Comparison of ENCODE assay signal across 8 cellular contexts in genomic region chr7:105003875-105004510, GRCh38. TPM values are rescaled to one million over a fixed set of nuclear protein-coding genes. Genes with fewer than 3 reads are reported as not detected.
DNase-seq lines count a peak whose midpoint lies in the region; ATAC-seq and TF ChIP-seq lines count a peak whose summit lies in the region.

No MANE protein-coding gene starts in this region.

- H3K4me3 Mint-ChIP-seq in activated B cell treated with CpG ODN at 0.5 μM for 24 hours = peak overlapping the region; percentile 41

- no peaks in the 10 kb centered on the region; the same call in 1 of the 2 replicates for H3K79me2 ChIP-seq in DOHH2 (ENCODE audit: control insufficient read depth, low read length)

- ATAC-seq in activated B cell treated with CpG ODN at 0.5 μM for 24 hours (ENCODE audit: low read depth) (no peak), GM19328 (IDR thresholded peaks at IDR 0.05; ENCODE audit: unreplicated experiment) (no peak)

- peaks cover 58% of the 10 kb centered on the region for H4K20me1 ChIP-seq in DOHH2 (ENCODE audit: control insufficient read depth, insufficient read depth, low read depth, low read length)

- H3K27ac ChIP-seq in DOHH2 (ENCODE audit: low read depth, low read length) = no peak overlapping the region; the same call in 1 of the 2 replicates
- H3K27ac ChIP-seq in sigmoid colon = peak overlapping the region; percentile 66 to 77 (median 73)

- H3K9me3 Mint-ChIP-seq in activated B cell treated with CpG ODN at 0.5 μM for 24 hours = no peaks in the 10 kb centered on the region

- TF ChIP-seq EP300 in sigmoid colon (IDR thresholded peaks at IDR 0.05) = no peak

- H3K27me3 ChIP-seq in DOHH2 (ENCODE audit: control insufficient read depth, low read length) = no peaks in the 10 kb centered on the region
- no peaks in the 10 kb centered on the region for H3K27me3 ChIP-seq in sigmoid colon

- TF ChIP-seq CTCF in DOHH2 (IDR thresholded peaks at IDR 0.05; ENCODE audit: low read depth, low read length, poor library complexity, severe bottlenecking) (no peak), activated B cell treated with CpG ODN at 0.5 μM for 24 hours (IDR thresholded peaks at IDR 0.05) (no peak), fibroblast of the aortic adventitia (IDR thresholded peaks at IDR 0.05; ENCODE audit: insufficient read depth, low read length) (no peak), sigmoid colon (IDR thresholded peaks at IDR 0.05) (no peak)

- H3K27ac Mint-ChIP-seq in activated B cell treated with CpG ODN at 0.5 μM for 24 hours = peak overlapping the region; percentile 1

- H3K9me3 ChIP-seq in DOHH2 (ENCODE audit: control insufficient read depth, insufficient read depth, low read length) (no peaks in the 10 kb centered on the region), sigmoid colon (no peaks in the 10 kb centered on the region)

- peaks cover 65% of the 10 kb centered on the region for H3K36me3 Mint-ChIP-seq in activated B cell treated with CpG ODN at 0.5 μM for 24 hours (ENCODE audit: low read depth)

- H3K27me3 Mint-ChIP-seq in activated B cell treated with CpG ODN at 0.5 μM for 24 hours = no peaks in the 10 kb centered on the region

- POLR2A ChIA-PET in activated B cell treated with CpG ODN at 0.5 μM for 24 hours (lab: Charles Lee) = interaction anchor here (1.6 to 1.9 kb wide), 2 partner anchors 8 to 20 kb away, joined by 4 to 24 read pairs; no protein-coding TSS in a partner anchor

- 20 to 65% methylated on average over 1 of the region's 1 CpG for WGBS in sigmoid colon, 2 donors

- TF ChIP-seq POLR2A in sigmoid colon (IDR thresholded peaks at IDR 0.05) = no peak

- no peaks in the 10 kb centered on the region for H3K9me2 ChIP-seq in DOHH2 (replicated peaks; ENCODE audit: control insufficient read depth, low read length)

- intact Hi-C loops in activated B cell treated with CpG ODN at 0.5 μM for 24 hours (cut with micrococcal nuclease) = loop anchor here (1.0 kb wide), 1 partner anchor 8 kb away; no protein-coding TSS in a partner anchor
- intact Hi-C loops in sigmoid colon (cut with DNase I) = no loop called here

- H3F3A ChIP-seq in DOHH2 (ENCODE audit: control insufficient read depth, insufficient read depth) = peaks cover 7% of the 10 kb centered on the region; the same call in 1 of the 2 replicates

- DNase-seq in activated B cell treated with CpG ODN at 0.5 μM for 24 hours = no peak
- peak; percentile 59 for DNase-seq in fibroblast of the aortic adventitia (ENCODE audit: low read depth)
- DNase-seq in sigmoid colon = no peak
- DNase-seq in NCI-H524 (lab: John Stamatoyannopoulos, UW) = no peak
- DNase-seq in epidermal melanocyte (ENCODE audit: insufficient read length, low spot score) = no peak
- no peak for DNase-seq in effector CD8-positive, alpha-beta T cell (lab: John Stamatoyannopoulos, UW)

- H3K4me1 Mint-ChIP-seq in activated B cell treated with CpG ODN at 0.5 μM for 24 hours = peaks cover 88% of the 10 kb centered on the region

- CTCF ChIA-PET in activated B cell treated with CpG ODN at 0.5 μM for 24 hours (lab: Charles Lee) = no interaction called here

- peaks cover 73% of the 10 kb centered on the region for H3K4me1 ChIP-seq in DOHH2 (ENCODE audit: control insufficient read depth, low read length)
- H3K4me1 ChIP-seq in sigmoid colon = peaks cover 0 to 99% (median 97%) of the 10 kb centered on the region in 4 donors

- peak overlapping the region; percentile 37 for H3K4me2 ChIP-seq in DOHH2 (ENCODE audit: low read length)

- peak overlapping the region; percentile 12; the same call in 1 of the 2 replicates for H3K4me3 ChIP-seq in DOHH2 (ENCODE audit: low read length)
- H3K4me3 ChIP-seq in fibroblast of the aortic adventitia (ENCODE audit: low read depth, low read length) = no peak overlapping the region
- no peak overlapping the region for H3K4me3 ChIP-seq in sigmoid colon

- peaks cover 95% of the 10 kb centered on the region for H3K36me3 ChIP-seq in DOHH2 (ENCODE audit: control insufficient read depth, low read length)
- no peaks in the 10 kb centered on the region for H3K36me3 ChIP-seq in sigmoid colon

RNA-seq across cellular contexts. Expression of gene KMT2E, which starts 10.0 kb away (rescaled TPM):
- total RNA-seq in activated B cell treated with CpG ODN at 0.5 μM for 24 hours (164 and 183 TPM in 2 replicates), fibroblast of the aortic adventitia (ENCODE audit: low replicate concordance) (75.9 and 132 TPM in 2 replicates), sigmoid colon (100 to 1,000 TPM in 3 of 4 donors, 10 to 100 TPM in 1; 84.7 to 109 (median 104) TPM)
- 10 to 100 TPM; 20.6 to 38.7 (median 26.4) TPM for polyA plus RNA-seq in sigmoid colon
